11 cellular contexts compared by ENCODE assay signal in the genomic region with DNA sequence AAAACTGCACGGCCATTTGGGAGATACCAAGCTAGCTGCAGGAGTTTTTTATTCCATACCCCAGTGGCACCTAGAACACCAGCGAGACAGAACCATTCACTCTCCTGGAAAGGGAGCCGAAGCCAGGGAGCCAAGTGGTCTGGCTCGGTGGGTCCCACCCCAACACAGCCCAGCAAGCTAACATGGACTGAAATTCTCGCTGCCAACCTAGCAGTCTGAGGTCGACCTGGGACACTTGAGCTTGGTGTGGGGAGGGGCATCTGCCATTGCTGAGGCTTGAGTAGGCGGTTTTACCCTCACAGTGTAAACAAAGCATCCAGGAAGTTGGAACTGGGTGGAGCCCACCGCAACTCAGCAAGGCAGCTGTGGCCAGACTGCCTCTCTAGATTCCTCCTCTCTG.
DNase-seq lines count a peak whose midpoint lies in the region; ATAC-seq, FAIRE-seq and TF ChIP-seq lines count a peak whose summit lies in the region.
"Had no signal": no experiment of that assay in that cellular context is flagged by ENCODE, and none has a peak within 500 bp of the region (broad histone marks: within the 10 kb centered on the region; RNA-seq: fewer than 3 reads in every experiment).

No MANE protein-coding gene starts in this region.

- peaks cover 16% of the 10 kb centered on the region for H3K36me3 Mint-ChIP-seq in activated B cell treated with CpG ODN at 0.5 μM for 24 hours (ENCODE audit: low read depth)

- H3K56ac ChIP-seq in H1 (replicated peaks; ENCODE audit: insufficient read length, low read depth, low read length): no peak overlapping the region

- no peaks in the 10 kb centered on the region for H3K79me2 ChIP-seq in H1 (ENCODE audit: control insufficient read depth in 1 of 2, insufficient read depth in 2 of 2, low read length in 2 of 2)

- no peak overlapping the region for H4K5ac ChIP-seq in H1 (ENCODE audit: insufficient read length, low read depth, low read length)

- no peak overlapping the region for H3K4me2 ChIP-seq in H1 (ENCODE audit: insufficient read depth in 1 of 2, low read depth in 2 of 2, low read length in 2 of 2)

- CTCF ChIA-PET in activated B cell treated with CpG ODN at 0.5 μM for 24 hours (lab: Charles Lee): interaction anchor here (1.1 to 1.5 kb wide), 3 partner anchors 21 to 131 kb away, joined by 3 read pairs; no protein-coding TSS in a partner anchor
- CTCF ChIA-PET in H1 (lab: Charles Lee; ENCODE audit: partially characterized antibody): interaction anchor here (1.0 to 2.0 kb wide), 4 partner anchors 9 to 75 kb away, joined by 3 to 8 read pairs (median 4); no protein-coding TSS in a partner anchor

- no peak overlapping the region for H3K4ac ChIP-seq in H1 (replicated peaks; ENCODE audit: insufficient read length, low read depth, low read length)

- no peak overlapping the region for H3K14ac ChIP-seq in H1 (ENCODE audit: insufficient read length)

- peaks cover 73% of the 10 kb centered on the region for H3K4me1 Mint-ChIP-seq in activated B cell treated with CpG ODN at 0.5 μM for 24 hours

- no peak overlapping the region for H4K8ac ChIP-seq in H1 (ENCODE audit: extremely low read depth, insufficient read depth, low read length)

- no peak overlapping the region for H2BK20ac ChIP-seq in H1 (ENCODE audit: low read length)

- FAIRE-seq in H1 (lab: Jason Lieb, UNC): no peak

- peak overlapping the region; percentile 47 for H3K27ac Mint-ChIP-seq in activated B cell treated with CpG ODN at 0.5 μM for 24 hours

- TF ChIP-seq CTCF in activated B cell treated with CpG ODN at 0.5 μM for 24 hours (IDR thresholded peaks at IDR 0.05): no peak
- TF ChIP-seq CTCF in H1 (IDR thresholded peaks at IDR 0.05; ENCODE audit: control extremely low read depth in 1 of 3, insufficient read depth in 1 of 3, low read depth in 1 of 3, low read length in 3 of 3): no peak
- TF ChIP-seq CTCF in transverse colon (IDR thresholded peaks at IDR 0.05): no peak
- TF ChIP-seq CTCF in esophagus squamous epithelium (IDR thresholded peaks at IDR 0.05): no peak

- peak; percentile 6 for DNase-seq in stimulated activated CD4-positive, alpha-beta T cell treated with anti-CD3 and anti-CD28 coated beads, Interleukin-15, amount 100 ng/mL, for 24 hours
- DNase-seq in stimulated activated CD4-positive, alpha-beta T cell treated with anti-CD3 and anti-CD28 coated beads, Interleukin-2, amount 100 ng/mL, for 24 hours: no peak
- DNase-seq in activated B cell treated with CpG ODN at 0.5 μM for 24 hours (no peak), H1 (ENCODE audit: low read depth in 1 of 2, low spot score in 2 of 2) (no peak), transverse colon (peak; percentile 71), esophagus squamous epithelium (lab: John Stamatoyannopoulos, UW) (no peak), NCI-H1436 (lab: John Stamatoyannopoulos, UW) (no peak), NCI-H345 (lab: John Stamatoyannopoulos, UW) (no peak)
- DNase-seq: dorsolateral prefrontal cortex, left ventricle myocardium superior had no signal

- peaks cover 19% of the 10 kb centered on the region for H3K9me3 Mint-ChIP-seq in activated B cell treated with CpG ODN at 0.5 μM for 24 hours

- H3K79me1 ChIP-seq in H1 (ENCODE audit: low read depth, low read length): no peaks in the 10 kb centered on the region

- no peak overlapping the region for H3K18ac ChIP-seq in H1 (ENCODE audit: extremely low read depth, low read length)

- H3K36me3 ChIP-seq in H1 (ENCODE audit: control insufficient read depth in 2 of 4, insufficient read depth in 4 of 4, low read length in 3 of 4): no peaks in the 10 kb centered on the region
- no peaks in the 10 kb centered on the region for H3K36me3 ChIP-seq in transverse colon
- H3K36me3 ChIP-seq in esophagus squamous epithelium: no peaks in the 10 kb centered on the region
- H3K36me3 ChIP-seq: SJSA1 had no signal

- in situ Hi-C loops in transverse colon (cut with MboI; ENCODE audit: low pct_ligation_motif_present in 1 of 4, low pct_unique_long_range_greater_than_20kb in 1 of 4, low sequenced_read_pairs in 3 of 4): loop anchor here in 3 of 4 donors (10.0 to 25.0 kb wide), 3 partner anchors 123 to 1850 kb away; a partner anchor contains a TSS

- no peak for TF ChIP-seq RAD21 in H1 (IDR thresholded peaks at IDR 0.05 in 1 of 2, conservative IDR thresholded peaks at IDR 0.05 in 1 of 2; ENCODE audit: low read depth in 2 of 2, low read length in 2 of 2)

- 87% methylated on average over 8 of the region's 8 CpGs; no CpG with 5 or more reads in 1 of the 2 experiments for WGBS in H1 (ENCODE audit: extremely low coverage in 1 of 2, insufficient coverage in 1 of 2, insufficient read length in 1 of 2, insufficient replicate concordance in 2 of 2, low coverage in 1 of 2, low lambda C conversion rate in 2 of 2, missing lambda C conversion rate in 1 of 2), 2 experiments
- WGBS in transverse colon (ENCODE audit: low coverage in 1 of 2), 2 donors: 61 to 83% methylated on average over 1 to 8 of the region's 8 CpGs
- WGBS in esophagus squamous epithelium, 2 donors: 80% methylated on average over 2 of the region's 8 CpGs; no CpG with 5 or more reads in 1 of the 2 donors

- no peak overlapping the region for H3K9ac ChIP-seq in H1 (replicated peaks in 1 of 4; ENCODE audit: extremely low read depth in 1 of 4, low read depth in 3 of 4, low read length in 3 of 4)

- H3K9me3 ChIP-seq in H1 (ENCODE audit: insufficient read depth in 2 of 2, low read depth in 1 of 2, low read length in 1 of 2) (no peaks in the 10 kb centered on the region), transverse colon (peaks cover 0 to 3% of the 10 kb centered on the region in 2 donors), esophagus squamous epithelium (no peaks in the 10 kb centered on the region)
- H3K9me3 ChIP-seq: SJSA1 had no signal

- H4K91ac ChIP-seq in H1 (replicated peaks; ENCODE audit: insufficient read length, low read length): no peak overlapping the region

- no peak overlapping the region for H2BK15ac ChIP-seq in H1 (ENCODE audit: low read length)

- no peaks in the 10 kb centered on the region for H4K20me1 ChIP-seq in H1 (replicated peaks in 1 of 2; ENCODE audit: control insufficient read depth in 1 of 2, insufficient read depth in 2 of 2, low read length in 2 of 2)

- no peak overlapping the region for H2BK120ac ChIP-seq in H1 (replicated peaks; ENCODE audit: low read depth, low read length)

- H3K4me3 Mint-ChIP-seq in activated B cell treated with CpG ODN at 0.5 μM for 24 hours: peak overlapping the region; percentile 17

- no peak overlapping the region for H3K27ac ChIP-seq in H1 (ENCODE audit: low read depth, low read length)
- H3K27ac ChIP-seq in transverse colon: no peak overlapping the region
- H3K27ac ChIP-seq in esophagus squamous epithelium: no peak overlapping the region
- H3K27ac ChIP-seq: dorsolateral prefrontal cortex, SJSA1 had no signal

- no peak overlapping the region for H2AK5ac ChIP-seq in H1 (ENCODE audit: low read depth, low read length)

- peak overlapping the region; percentile 71; the same call in 1 of the 2 replicates for H2AFZ ChIP-seq in H1 (ENCODE audit: low read length)

- no peak overlapping the region for H3K23ac ChIP-seq in H1 (ENCODE audit: insufficient read length)

- TF ChIP-seq EP300 in H1 (IDR thresholded peaks at IDR 0.05; ENCODE audit: borderline replicate concordance in 1 of 2, low read depth in 2 of 2, low read length in 2 of 2): no peak
- TF ChIP-seq EP300 in transverse colon (IDR thresholded peaks at IDR 0.05; ENCODE audit: low read depth): no peak

- no peaks in the 10 kb centered on the region for H3K27me3 ChIP-seq in H1 (replicated peaks in 1 of 4; ENCODE audit: control insufficient read depth in 3 of 4, extremely low read depth in 1 of 4, insufficient read depth in 3 of 4, low read length in 3 of 4)
- no peaks in the 10 kb centered on the region for H3K27me3 ChIP-seq in transverse colon
- H3K27me3 ChIP-seq in esophagus squamous epithelium: no peaks in the 10 kb centered on the region
- H3K27me3 ChIP-seq: dorsolateral prefrontal cortex, SJSA1 had no signal

- POLR2A ChIA-PET in activated B cell treated with CpG ODN at 0.5 μM for 24 hours (lab: Charles Lee): interaction anchor here (0.6 to 1.0 kb wide), 2 partner anchors 16 to 109 kb away, joined by 3 to 9 read pairs; a partner anchor contains a TSS
- POLR2A ChIA-PET in H1 (lab: Charles Lee; ENCODE audit: partially characterized antibody): interaction anchor here (1.1 kb wide), 1 partner anchor 12 kb away, joined by 3 read pairs; no protein-coding TSS in a partner anchor

- no peak overlapping the region for H2BK5ac ChIP-seq in H1 (ENCODE audit: low read depth, low read length)

- no peaks in the 10 kb centered on the region for H3K23me2 ChIP-seq in H1 (ENCODE audit: low read depth, low read length)

- H3K4me3 ChIP-seq in H1 (ENCODE audit: extremely low read depth in 1 of 4, insufficient read depth in 2 of 4, low read depth in 3 of 4, low read length in 4 of 4) (no peak overlapping the region), transverse colon (no peak overlapping the region), esophagus squamous epithelium (no peak overlapping the region)
- H3K4me3 ChIP-seq: dorsolateral prefrontal cortex, SJSA1 had no signal

- H3K4me1 ChIP-seq in H1 (replicated peaks in 1 of 4; ENCODE audit: control insufficient read depth in 3 of 4, insufficient read depth in 4 of 4, low read length in 3 of 4) (no peaks in the 10 kb centered on the region), transverse colon (peaks cover 0 to 38% (median 30%) of the 10 kb centered on the region in 4 donors), esophagus squamous epithelium (peaks cover 3 to 21% (median 4%) of the 10 kb centered on the region in 3 donors)

- TF ChIP-seq POLR2A in H1 (IDR thresholded peaks at IDR 0.05; ENCODE audit: control extremely low read depth in 1 of 2, low read depth in 2 of 2, low read length in 2 of 2) (no peak), transverse colon (IDR thresholded peaks at IDR 0.05) (no peak), esophagus squamous epithelium (IDR thresholded peaks at IDR 0.05) (no peak)

- H3K27me3 Mint-ChIP-seq in activated B cell treated with CpG ODN at 0.5 μM for 24 hours: no peaks in the 10 kb centered on the region

- H2BK12ac ChIP-seq in H1 (ENCODE audit: low read depth, low read length): no peak overlapping the region

- peak; percentile 37 for ATAC-seq in activated B cell treated with CpG ODN at 0.5 μM for 24 hours (ENCODE audit: low read depth)
- ATAC-seq: left ventricle myocardium superior had no signal

- intact Hi-C loops in activated B cell treated with CpG ODN at 0.5 μM for 24 hours (cut with micrococcal nuclease) (no loop called here), transverse colon (cut with DNase I; ENCODE audit: low total_unique reads) (no loop called here), esophagus squamous epithelium (cut with DNase I) (no loop called here)

Comparison
In these comparisons a context has a peak if more than half of its experiments do, and no peak if none do; other contexts are left out.
1. DNase-seq: peak in stimulated activated CD4-positive, alpha-beta T cell treated with anti-CD3 and anti-CD28 coated beads, Interleukin-15, amount 100 ng/mL, for 24 hours (single experiment) and transverse colon (single experiment); none in stimulated activated CD4-positive, alpha-beta T cell treated with anti-CD3 and anti-CD28 coated beads, Interleukin-2, amount 100 ng/mL, for 24 hours (0 of 2), activated B cell treated with CpG ODN at 0.5 μM for 24 hours (single experiment), H1 (0 of 2), esophagus squamous epithelium (single experiment), NCI-H1436 (single experiment) and NCI-H345 (single experiment).